23 cellular contexts compared by ENCODE assay signal in genomic region chr3:25818335-25818734, GRCh38.
"Had no signal": no experiment of that assay in that cellular context is flagged by ENCODE, and none has a peak within 500 bp of the region (broad histone marks: within the 10 kb centered on the region; RNA-seq: fewer than 3 reads in every experiment).

No MANE protein-coding gene starts in this region.

- H3K9ac ChIP-seq: parathyroid adenoma had no signal

- ATAC-seq: foreskin keratinocyte; left lobe of liver; natural killer cell treated with Interleukin-12 subunit alpha and Interleukin-12 subunit beta and Interleukin-15 and Interleukin-18, amount 100 ng/mL, for 72 hours; sciatic nerve; stimulated activated naive B cell treated with anti-CD40 and anti-IgM and Interleukin-4, amounts not matched to agents 10 μg/mL and 1 μg/mL and 100 μg/mL, for 72 hours had no signal

- H3K4me3 Mint-ChIP-seq: activated B cell treated with CpG ODN at 0.5 μM for 24 hours; activated CD4-positive, alpha-beta memory T cell treated with anti-CD3 and anti-CD28 coated beads for 36 hours; activated naive CD8-positive, alpha-beta T cell treated with anti-CD3 and anti-CD28 coated beads, Interleukin-2, amount 10 ng/mL, durations not matched to agents 7 days and 5 days; activated T-helper 17 cell treated with anti-CD3 and anti-CD28 coated beads, Interleukin-2, amount 50 U/mL, for 72 hours; brain; natural killer cell treated with Interleukin-12 subunit alpha and Interleukin-12 subunit beta and Interleukin-15 and Interleukin-18, amount 100 ng/mL, for 72 hours; stimulated activated naive B cell treated with anti-CD40 and anti-IgM and Interleukin-4, amounts not matched to agents 10 μg/mL and 1 μg/mL and 100 μg/mL, for 72 hours had no signal

- H3K27me3 ChIP-seq: dorsolateral prefrontal cortex, neutrophil, upper lobe of left lung had no signal

- FAIRE-seq: colon, keratinocyte had no signal

- H3K36me3 Mint-ChIP-seq: activated CD4-positive, alpha-beta memory T cell treated with anti-CD3 and anti-CD28 coated beads for 36 hours; activated naive CD8-positive, alpha-beta T cell treated with anti-CD3 and anti-CD28 coated beads, Interleukin-2, amount 10 ng/mL, durations not matched to agents 7 days and 5 days; brain; natural killer cell treated with Interleukin-12 subunit alpha and Interleukin-12 subunit beta and Interleukin-15 and Interleukin-18, amount 100 ng/mL, for 72 hours; stimulated activated naive B cell treated with anti-CD40 and anti-IgM and Interleukin-4, amounts not matched to agents 10 μg/mL and 1 μg/mL and 100 μg/mL, for 72 hours had no signal

- DNase-seq: activated B cell treated with CpG ODN at 0.5 μM for 24 hours; activated CD4-positive, alpha-beta memory T cell treated with anti-CD3 and anti-CD28 coated beads for 36 hours; activated CD4-positive, alpha-beta T cell treated with anti-CD3 and anti-CD28 coated beads for 4 hours; activated naive CD4-positive, alpha-beta T cell treated with Interleukin-2 at 50 U/mL for 16 hours; activated naive CD8-positive, alpha-beta T cell treated with anti-CD3 and anti-CD28 coated beads, Interleukin-2, amount 10 ng/mL, durations not matched to agents 7 days and 5 days; central memory CD4-positive, alpha-beta T cell; dorsolateral prefrontal cortex; foreskin keratinocyte; stimulated activated CD4-positive, alpha-beta T cell treated with anti-CD3 and anti-CD28 coated beads, Interleukin-4, amount 100 ng/mL, for 24 hours; stimulated activated naive B cell treated with anti-CD40 and anti-IgM and Interleukin-4, amounts not matched to agents 10 μg/mL and 1 μg/mL and 100 μg/mL, for 72 hours; upper lobe of left lung had no signal

- H3K4me1 ChIP-seq: parathyroid adenoma, upper lobe of left lung had no signal

- H3K27ac ChIP-seq: dorsolateral prefrontal cortex, foreskin keratinocyte, neutrophil, parathyroid adenoma, thoracic aorta, upper lobe of left lung had no signal

- H3K36me3 ChIP-seq: neutrophil, thoracic aorta, upper lobe of left lung had no signal

- H3K4me3 ChIP-seq: dorsolateral prefrontal cortex, lung, smooth muscle cell, thoracic aorta, upper lobe of left lung had no signal

- H3K4me1 Mint-ChIP-seq: activated B cell treated with CpG ODN at 0.5 μM for 24 hours; activated naive CD8-positive, alpha-beta T cell treated with anti-CD3 and anti-CD28 coated beads, Interleukin-2, amount 10 ng/mL, durations not matched to agents 7 days and 5 days; stimulated activated naive B cell treated with anti-CD40 and anti-IgM and Interleukin-4, amounts not matched to agents 10 μg/mL and 1 μg/mL and 100 μg/mL, for 72 hours had no signal

- H3K79me2 ChIP-seq: parathyroid adenoma had no signal

- H3K9me3 ChIP-seq: neutrophil, thoracic aorta, upper lobe of left lung had no signal

- H3K9me3 Mint-ChIP-seq: activated B cell treated with CpG ODN at 0.5 μM for 24 hours; activated CD4-positive, alpha-beta memory T cell treated with anti-CD3 and anti-CD28 coated beads for 36 hours; activated naive CD8-positive, alpha-beta T cell treated with anti-CD3 and anti-CD28 coated beads, Interleukin-2, amount 10 ng/mL, durations not matched to agents 7 days and 5 days; activated T-helper 17 cell treated with anti-CD3 and anti-CD28 coated beads, Interleukin-2, amount 50 U/mL, for 72 hours; natural killer cell treated with Interleukin-12 subunit alpha and Interleukin-12 subunit beta and Interleukin-15 and Interleukin-18, amount 100 ng/mL, for 72 hours; stimulated activated naive B cell treated with anti-CD40 and anti-IgM and Interleukin-4, amounts not matched to agents 10 μg/mL and 1 μg/mL and 100 μg/mL, for 72 hours had no signal

- H2AFZ ChIP-seq: parathyroid adenoma had no signal

- H3K27ac Mint-ChIP-seq: activated B cell treated with CpG ODN at 0.5 μM for 24 hours; activated CD4-positive, alpha-beta memory T cell treated with anti-CD3 and anti-CD28 coated beads for 36 hours; activated naive CD8-positive, alpha-beta T cell treated with anti-CD3 and anti-CD28 coated beads, Interleukin-2, amount 10 ng/mL, durations not matched to agents 7 days and 5 days; activated T-helper 17 cell treated with anti-CD3 and anti-CD28 coated beads, Interleukin-2, amount 50 U/mL, for 72 hours; brain; natural killer cell treated with Interleukin-12 subunit alpha and Interleukin-12 subunit beta and Interleukin-15 and Interleukin-18, amount 100 ng/mL, for 72 hours; stimulated activated naive B cell treated with anti-CD40 and anti-IgM and Interleukin-4, amounts not matched to agents 10 μg/mL and 1 μg/mL and 100 μg/mL, for 72 hours had no signal

- H3K4me2 ChIP-seq: smooth muscle cell had no signal
